ENCODE assay signal across 9 cellular contexts in genomic region chr21:44867464-44867863, GRCh38. TPM values are rescaled to one million over a fixed set of nuclear protein-coding genes. Genes with fewer than 3 reads are reported as not detected.
DNase-seq lines count a peak whose midpoint lies in the region; TF ChIP-seq lines count a peak whose summit lies in the region.
"Had no signal": no experiment of that assay in that cellular context is flagged by ENCODE, and none has a peak within 500 bp of the region (broad histone marks: within the 10 kb centered on the region; RNA-seq: fewer than 3 reads in every experiment).

No MANE protein-coding gene starts in this region.

- H3K9ac ChIP-seq in Loucy (ENCODE audit: low read depth, low read length, poor library complexity, severe bottlenecking), result peak overlapping the region; percentile 88

- in situ Hi-C loops in GM13977 (cut with MboI; ENCODE audit: low pct_unique_long_range_greater_than_20kb, low sequenced_read_pairs, unreplicated experiment), result no loop called here

- H3K79me2 ChIP-seq in Loucy (ENCODE audit: insufficient read depth, low read length), result peaks cover 100% of the 10 kb centered on the region

- no peak for DNase-seq in CD4-positive, alpha-beta memory T cell
- no peak for DNase-seq in dorsolateral prefrontal cortex
- DNase-seq in hepatic stellate cell (ENCODE audit: low spot score), result no peak
- no peak for DNase-seq in GM13977 (ENCODE audit: low spot score)
- no peak for DNase-seq in H4 (ENCODE audit: low spot score)
- DNase-seq: NCI-H526 had no signal

- H3K9me3 Mint-ChIP-seq in CD4-positive, alpha-beta memory T cell, result no peaks in the 10 kb centered on the region

- no peak overlapping the region for H2AFZ ChIP-seq in Loucy (ENCODE audit: low read length)

- no peaks in the 10 kb centered on the region for H3K9me2 ChIP-seq in Loucy (replicated peaks; ENCODE audit: low read depth, low read length)

- H3K27me3 Mint-ChIP-seq in CD4-positive, alpha-beta memory T cell, result no peaks in the 10 kb centered on the region

- peak overlapping the region in 7 of 8 donors; percentile 27 to 84 (median 63) for H3K4me3 Mint-ChIP-seq in CD4-positive, alpha-beta memory T cell

- peaks cover 15 to 38% of the 10 kb centered on the region in 2 donors for H3K36me3 Mint-ChIP-seq in CD4-positive, alpha-beta memory T cell

- no peak overlapping the region for H3K4me3 ChIP-seq in CD4-positive, alpha-beta memory T cell (ENCODE audit: low read length in 2 of 2)
- peak overlapping the region; percentile 63 for H3K4me3 ChIP-seq in Loucy (ENCODE audit: low read length, poor library complexity, severe bottlenecking)
- H3K4me3 ChIP-seq in dorsolateral prefrontal cortex, result peak overlapping the region in 38 of 59 donors; percentile 6 to 45 (median 23)
- no peak overlapping the region for H3K4me3 ChIP-seq in neutrophil (ENCODE audit: low read depth in 1 of 2, low read length in 1 of 2)
- H3K4me3 ChIP-seq: pancreas had no signal

- no peaks in the 10 kb centered on the region for H3K27me3 ChIP-seq in CD4-positive, alpha-beta memory T cell (ENCODE audit: insufficient read depth, low read length)
- H3K27me3 ChIP-seq in Loucy (ENCODE audit: insufficient read depth, low read length, poor library complexity, severe bottlenecking) (no peaks in the 10 kb centered on the region), dorsolateral prefrontal cortex (no peaks in the 10 kb centered on the region), neutrophil (no peaks in the 10 kb centered on the region)
- H3K27me3 ChIP-seq: pancreas had no signal

- peak overlapping the region; percentile 50 for H3K27ac ChIP-seq in CD4-positive, alpha-beta memory T cell (ENCODE audit: low read depth, low read length)
- peak overlapping the region in 10 of 59 donors; percentile 7 to 74 (median 24) for H3K27ac ChIP-seq in dorsolateral prefrontal cortex
- H3K27ac ChIP-seq in neutrophil, result peak overlapping the region; percentile 62
- H3K27ac ChIP-seq: pancreas had no signal

- POLR2A ChIA-PET in CD4-positive, alpha-beta memory T cell (lab: Charles Lee; ENCODE audit: partially characterized antibody), result interaction anchor here (1.0 to 1.8 kb wide), 4 partner anchors 9 to 66 kb away, joined by 5 to 6 read pairs (median 6); partner anchors contain the start of gene UBE2G2

- peak overlapping the region; percentile 42 to 96 (median 84) for H3K27ac Mint-ChIP-seq in CD4-positive, alpha-beta memory T cell

- no peaks in the 10 kb centered on the region for H3K9me3 ChIP-seq in CD4-positive, alpha-beta memory T cell (ENCODE audit: control insufficient read depth in 1 of 2, low read length in 2 of 2)
- H3K9me3 ChIP-seq in Loucy (ENCODE audit: insufficient read depth, low read depth, low read length), result no peaks in the 10 kb centered on the region
- H3K9me3 ChIP-seq in neutrophil, result no peaks in the 10 kb centered on the region
- H3K9me3 ChIP-seq: pancreas had no signal

- peaks cover 96% of the 10 kb centered on the region for H4K20me1 ChIP-seq in Loucy (ENCODE audit: insufficient read depth, low read length, poor library complexity, severe bottlenecking)

- CTCF ChIA-PET in CD4-positive, alpha-beta memory T cell (lab: Charles Lee; ENCODE audit: partially characterized antibody), result interaction anchor here (1.0 kb wide), 1 partner anchor 66 kb away, joined by 5 read pairs; the partner anchor contains the start of gene UBE2G2

- H3K4me1 Mint-ChIP-seq in CD4-positive, alpha-beta memory T cell, result peaks cover 71 to 88% (median 78%) of the 10 kb centered on the region in 4 donors

- H3K4me2 ChIP-seq in Loucy (ENCODE audit: low read depth, low read length, poor library complexity, severe bottlenecking), result peak overlapping the region; percentile 85

- intact Hi-C loops in CD4-positive, alpha-beta memory T cell (cut with micrococcal nuclease), result no loop called here
- intact Hi-C loops in dorsolateral prefrontal cortex (cut with DNase I), result no loop called here

- H3F3A ChIP-seq in Loucy (ENCODE audit: low read depth), result no peaks in the 10 kb centered on the region

- H3K36me3 ChIP-seq in CD4-positive, alpha-beta memory T cell (ENCODE audit: insufficient read depth, low read length), result peaks cover 14% of the 10 kb centered on the region
- H3K36me3 ChIP-seq in Loucy (ENCODE audit: insufficient read depth, low read length) (peaks cover 37% of the 10 kb centered on the region), neutrophil (peaks cover 35% of the 10 kb centered on the region)

- H3K4me1 ChIP-seq in CD4-positive, alpha-beta memory T cell (ENCODE audit: insufficient read depth, low read length), result peaks cover 82% of the 10 kb centered on the region
- H3K4me1 ChIP-seq in Loucy (ENCODE audit: insufficient read depth, low read length, poor library complexity, severe bottlenecking) (peaks cover 74% of the 10 kb centered on the region), neutrophil (ENCODE audit: control insufficient read depth in 1 of 2, insufficient read depth in 1 of 2, low read depth in 1 of 2, low read length in 1 of 2) (peaks cover 68 to 71% of the 10 kb centered on the region in 2 experiments)

- TF ChIP-seq CTCF in Loucy (conservative IDR thresholded peaks at IDR 0.05; ENCODE audit: low read length), result no peak
- no peak for TF ChIP-seq CTCF in dorsolateral prefrontal cortex (IDR thresholded peaks at IDR 0.05 in 54 of 56, conservative IDR thresholded peaks at IDR 0.05 in 2 of 56; ENCODE audit: low read depth in 1 of 56, partially characterized antibody in 56 of 56)
- no peak for TF ChIP-seq CTCF in neutrophil (IDR thresholded peaks at IDR 0.05)
- TF ChIP-seq CTCF in GM13977 (IDR thresholded peaks at IDR 0.05; ENCODE audit: extremely low read depth, insufficient read depth, missing control alignments), result no peak

RNA-seq across cellular contexts. Expression of gene PTTG1IP, which starts 6.0 kb away (rescaled TPM):
- total RNA-seq in CD4-positive, alpha-beta memory T cell, result 100 to 1,000 TPM in 1 of 2 experiments, 10 to 100 TPM in 1; 98.7 to 110 TPM
- 10 to 100 TPM; 84.8 to 92.4 TPM for polyA plus RNA-seq in CD4-positive, alpha-beta memory T cell
- total RNA-seq in dorsolateral prefrontal cortex, result 100 to 1,000 TPM in 67 of 120 experiments, 10 to 100 TPM in 53; 59.2 to 243 (median 103) TPM
- 239 and 246 TPM in 2 replicates for total RNA-seq in H4 (2014; rRNA removed; shearing (Covaris generic))

RNA-seq across cellular contexts. Expression of gene SUMO3, which starts 49.6 kb away (rescaled TPM):
- 10 to 100 TPM; 36.3 to 37.3 TPM for total RNA-seq in CD4-positive, alpha-beta memory T cell
- 10 to 100 TPM; 74.9 to 99.7 TPM for polyA plus RNA-seq in CD4-positive, alpha-beta memory T cell
- total RNA-seq in dorsolateral prefrontal cortex, result 100 to 1,000 TPM in 16 of 120 experiments, 10 to 100 TPM in 104; 44.1 to 127 (median 83.9) TPM
- total RNA-seq in H4 (2014; rRNA removed; shearing (Covaris generic)), result 155 and 177 TPM in 2 replicates

RNA-seq across cellular contexts. Expression of gene ITGB2, which starts 53.2 kb away (rescaled TPM):
- 100 to 1,000 TPM; 278 to 291 TPM for total RNA-seq in CD4-positive, alpha-beta memory T cell
- 100 to 1,000 TPM; 538 to 575 TPM for polyA plus RNA-seq in CD4-positive, alpha-beta memory T cell
- 100 to 1,000 TPM in 1 of 120 experiments, 10 to 100 TPM in 116, 1 to 10 TPM in 3; 8.2 to 105 (median 26.7) TPM for total RNA-seq in dorsolateral prefrontal cortex
- 0.91 and 1.9 TPM in 2 replicates for total RNA-seq in H4 (2014; rRNA removed; shearing (Covaris generic))

Comparison
In these comparisons a context has a peak if more than half of its experiments do, and no peak if none do; other contexts are left out.
1. H3K4me3 ChIP-seq: peak in Loucy (single experiment) and dorsolateral prefrontal cortex (38 of 59); none in CD4-positive, alpha-beta memory T cell (0 of 2) and neutrophil (0 of 2).